In the genomic region with DNA sequence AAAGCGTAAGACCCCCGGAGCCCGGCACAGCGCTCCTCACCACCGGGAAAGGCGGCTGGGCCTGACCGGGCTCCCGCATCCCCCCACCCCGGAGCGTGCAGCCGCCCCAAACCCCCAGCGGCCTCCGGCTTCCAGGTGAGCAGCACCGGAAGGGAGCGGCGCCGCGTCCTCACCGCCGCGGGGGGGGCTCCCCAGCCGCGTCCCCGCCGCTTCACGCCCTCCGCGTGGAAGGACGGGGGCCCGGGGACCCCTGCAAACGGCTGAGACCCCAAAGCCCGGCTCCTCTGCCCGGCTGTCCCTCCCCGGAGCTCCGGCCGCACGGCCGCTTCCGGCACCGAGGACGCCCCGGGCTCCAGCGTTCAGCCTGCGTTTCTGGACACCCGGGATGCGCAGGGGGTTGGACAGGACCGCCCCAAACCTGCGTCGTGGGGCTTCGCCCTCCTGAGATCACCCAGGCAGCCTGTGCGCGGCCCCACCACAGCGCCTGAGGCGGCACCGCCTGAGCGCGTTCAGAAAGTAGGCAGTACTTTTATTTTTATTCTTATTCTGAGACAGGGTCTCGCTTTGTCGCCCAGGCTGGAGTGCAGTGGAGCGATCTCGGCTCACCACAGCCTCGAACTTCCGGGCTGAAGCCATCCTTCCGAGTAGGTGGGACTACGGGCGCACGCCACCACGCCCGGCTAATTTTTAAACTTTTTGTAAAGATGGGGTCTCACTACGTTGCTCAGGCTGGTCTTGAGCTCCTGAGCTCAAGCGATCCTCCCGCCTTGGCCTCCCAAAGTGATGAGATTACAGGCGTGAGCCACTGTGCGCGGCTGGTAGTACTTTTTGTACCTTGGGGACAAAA, we compare ENCODE assay signal across 8 cellular contexts. TPM values are rescaled to one million over a fixed set of nuclear protein-coding genes. Genes with fewer than 3 reads are reported as not detected.
A peak's percentile ranks its signal among the peaks of the same experiment; 100 is the strongest.
DNase-seq lines count a peak whose midpoint lies in the region; ATAC-seq and TF ChIP-seq lines count a peak whose summit lies in the region.

No MANE protein-coding gene starts in this region.

- H3K9me3 Mint-ChIP-seq in activated T-cell treated with anti-CD3 and anti-CD28 coated beads, Interleukin-2, amount 50 U/mL, for 4 hours = no peaks in the 10 kb centered on the region

- H3K9ac ChIP-seq in parathyroid adenoma = peak overlapping the region; percentile 76

- no peaks in the 10 kb centered on the region for H3K36me3 ChIP-seq in parathyroid adenoma (ENCODE audit: control insufficient read depth, insufficient read depth, low read length)

- H3K4me1 Mint-ChIP-seq in activated T-cell treated with anti-CD3 and anti-CD28 coated beads, Interleukin-2, amount 50 U/mL, for 4 hours (ENCODE audit: low read depth) = peaks cover 41% of the 10 kb centered on the region

- peak; percentile 54 for DNase-seq in ACHN
- peak; percentile 50 for DNase-seq in NCI-H2227 treated with DMSO at 0.1 percent for 48 hours (lab: John Stamatoyannopoulos, UW)
- DNase-seq in activated T-cell treated with anti-CD3 and anti-CD28 coated beads, Interleukin-2, amount 50 U/mL, for 4 hours = peak; percentile 21
- DNase-seq in fibroblast of pulmonary artery (ENCODE audit: low read depth) = peak; percentile 56
- DNase-seq in NCI-H446 (lab: John Stamatoyannopoulos, UW) = no peak

- in situ Hi-C loops in ACHN (cut with HindIII; ENCODE audit: low pct_ligation_motif_present, low pct_unique_long_range_greater_than_20kb, low sequenced_read_pairs) = no loop called here

- peak; percentile 45 for ATAC-seq in GM18508 (IDR thresholded peaks at IDR 0.05; ENCODE audit: insufficient read depth, unreplicated experiment)
- ATAC-seq in HG02938 (IDR thresholded peaks at IDR 0.05; ENCODE audit: unreplicated experiment) = peak; percentile 65
- ATAC-seq in activated T-cell treated with anti-CD3 and anti-CD28 coated beads, Interleukin-2, amount 50 U/mL, for 4 hours = peak; percentile 67 to 72

- peak overlapping the region; percentile 93 for H3K4me2 ChIP-seq in parathyroid adenoma (ENCODE audit: low read length)

- TF ChIP-seq CTCF in fibroblast of pulmonary artery (IDR thresholded peaks at IDR 0.05; ENCODE audit: low read length, missing control alignments) (no peak), parathyroid adenoma (IDR thresholded peaks at IDR 0.05) (no peak)

- H2AFZ ChIP-seq in parathyroid adenoma = peak overlapping the region; percentile 95

- H3K27ac ChIP-seq in parathyroid adenoma = peak overlapping the region; percentile 76

- H3K4me1 ChIP-seq in parathyroid adenoma = peaks cover 3% of the 10 kb centered on the region

- no peaks in the 10 kb centered on the region for H3K79me2 ChIP-seq in parathyroid adenoma

- no peaks in the 10 kb centered on the region for H3K36me3 Mint-ChIP-seq in activated T-cell treated with anti-CD3 and anti-CD28 coated beads, Interleukin-2, amount 50 U/mL, for 4 hours (ENCODE audit: insufficient read depth)

- peaks cover 29% of the 10 kb centered on the region for H3K27me3 Mint-ChIP-seq in activated T-cell treated with anti-CD3 and anti-CD28 coated beads, Interleukin-2, amount 50 U/mL, for 4 hours (ENCODE audit: low read depth)

- peak overlapping the region; percentile 65 for H3K4me3 ChIP-seq in fibroblast of pulmonary artery (replicated peaks; ENCODE audit: low read depth, low read length)
- peak overlapping the region; percentile 70 for H3K4me3 ChIP-seq in parathyroid adenoma (ENCODE audit: low read depth, low read length)

- peak overlapping the region; percentile 80 for H3K4me3 Mint-ChIP-seq in activated T-cell treated with anti-CD3 and anti-CD28 coated beads, Interleukin-2, amount 50 U/mL, for 4 hours

- H3K27me3 ChIP-seq in parathyroid adenoma (ENCODE audit: control insufficient read depth, insufficient read depth, low read length) = no peaks in the 10 kb centered on the region

- H3K9me3 ChIP-seq in parathyroid adenoma (ENCODE audit: control insufficient read depth, low read length) = no peaks in the 10 kb centered on the region

RNA-seq across cellular contexts. Expression of gene BLM, which starts 51.6 kb away (rescaled TPM):
- 10 to 100 TPM; 21.4 to 25.6 (median 23.5) TPM for total RNA-seq in activated T-cell treated with anti-CD3 and anti-CD28 coated beads, Interleukin-2, amount 50 U/mL, for 4 hours

Comparison
In these comparisons a context has a peak if more than half of its experiments do, and no peak if none do; other contexts are left out.
1. DNase-seq: peak in ACHN (single experiment), NCI-H2227 treated with DMSO at 0.1 percent for 48 hours (single experiment), activated T-cell treated with anti-CD3 and anti-CD28 coated beads, Interleukin-2, amount 50 U/mL, for 4 hours (single experiment) and fibroblast of pulmonary artery (single experiment); none in NCI-H446 (0 of 2).
2. Peak in every context shown above with its lines, with median percentiles within 50 percentile points of each other: ATAC-seq.